Comparison of ENCODE assay signal across 11 cellular contexts in the genomic region with DNA sequence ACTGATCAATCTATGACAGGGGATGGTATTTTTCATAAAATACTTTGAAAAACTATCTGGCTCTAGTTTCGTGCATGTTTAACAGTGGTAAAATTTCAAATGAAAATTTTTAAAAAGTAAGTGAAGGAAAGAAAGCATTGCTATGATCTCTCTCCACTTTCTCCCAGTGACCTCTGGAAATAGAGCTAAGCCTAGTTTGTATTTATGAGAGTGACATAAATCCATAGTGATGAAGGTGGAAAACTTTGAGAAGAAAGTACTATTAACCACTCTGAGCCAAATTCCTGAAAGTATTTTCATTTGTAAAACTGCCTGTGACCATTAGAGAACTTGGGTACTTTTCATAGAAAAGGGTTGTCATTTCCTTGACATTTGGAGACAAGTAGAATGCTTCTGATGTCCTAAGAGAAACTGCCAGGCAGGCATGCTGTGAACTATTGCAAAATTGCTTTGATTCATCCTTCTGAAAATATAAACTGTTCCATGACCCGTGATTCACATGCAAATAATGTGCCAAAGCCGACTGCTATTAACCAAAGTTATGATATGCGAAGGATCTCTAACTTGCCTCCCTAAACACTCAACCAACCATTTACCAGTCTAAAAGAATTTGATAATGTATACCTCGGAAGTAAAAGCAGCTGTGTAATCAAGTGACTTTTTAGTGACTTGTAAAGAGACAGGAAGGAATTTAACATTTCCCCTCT.
DNase-seq lines count a peak whose midpoint lies in the region; TF ChIP-seq lines count a peak whose summit lies in the region.
"Had no signal": no experiment of that assay in that cellular context is flagged by ENCODE, and none has a peak within 500 bp of the region (broad histone marks: within the 10 kb centered on the region; RNA-seq: fewer than 3 reads in every experiment).

No MANE protein-coding gene starts in this region.

- TF ChIP-seq EP300 in sigmoid colon (IDR thresholded peaks at IDR 0.05): no peak

- H3K9me3 ChIP-seq in SK-N-MC (ENCODE audit: low read depth, low read length) (no peaks in the 10 kb centered on the region), sigmoid colon (no peaks in the 10 kb centered on the region)

- no peak for TF ChIP-seq CTCF in fibroblast of villous mesenchyme (IDR thresholded peaks at IDR 0.05; ENCODE audit: insufficient read depth, low read depth, low read length)
- no peak for TF ChIP-seq CTCF in sigmoid colon (IDR thresholded peaks at IDR 0.05)

- H3K4me3 ChIP-seq in SK-N-MC (no peak overlapping the region), fibroblast of villous mesenchyme (ENCODE audit: low read depth, low read length) (no peak overlapping the region), sigmoid colon (no peak overlapping the region)
- H3K4me3 ChIP-seq: K562 had no signal

- H3K27me3 ChIP-seq in sigmoid colon: no peaks in the 10 kb centered on the region

- WGBS in sigmoid colon, 2 donors: 68 to 69% methylated on average over 5 of the region's 5 CpGs

- TF ChIP-seq POLR2A in sigmoid colon (IDR thresholded peaks at IDR 0.05): no peak

- H3K27ac ChIP-seq in SK-N-MC (peak overlapping the region; percentile 49; the same call in 1 of the 2 replicates), sigmoid colon (peak overlapping the region in 3 of 4 donors; percentile 26 to 61 (median 32))
- H3K27ac ChIP-seq: parathyroid adenoma had no signal

- intact Hi-C loops in sigmoid colon (cut with DNase I): loop anchor here (10.0 kb wide), 1 partner anchor 153 kb away; no protein-coding TSS in a partner anchor

- no peak overlapping the region for H3K9ac ChIP-seq in SK-N-MC (ENCODE audit: insufficient read length)
- H3K9ac ChIP-seq: parathyroid adenoma had no signal

- H3K4me1 ChIP-seq in sigmoid colon: peaks cover 0 to 15% (median 11%) of the 10 kb centered on the region in 4 donors
- H3K4me1 ChIP-seq: parathyroid adenoma had no signal

- DNase-seq in GM04504 (ENCODE audit: low read depth): peak; percentile 79
- DNase-seq in SK-N-MC (ENCODE audit: low read depth, low spot score): no peak
- DNase-seq in fibroblast of villous mesenchyme (ENCODE audit: low read depth): peak; percentile 94
- no peak for DNase-seq in sigmoid colon
- no peak for DNase-seq in HK-2 (ENCODE audit: unreplicated experiment)
- DNase-seq in CD1c-positive myeloid dendritic cell (ENCODE audit: extremely low spot score): no peak
- DNase-seq in stimulated activated CD4-positive, alpha-beta T cell treated with anti-CD3 and anti-CD28 coated beads, Interleukin-4, amount 100 ng/mL, for 24 hours: no peak
- DNase-seq in NCI-H2196 (lab: John Stamatoyannopoulos, UW; ENCODE audit: unreplicated experiment): no peak
- DNase-seq: erythroblast had no signal

- H3K36me3 ChIP-seq in SK-N-MC (ENCODE audit: insufficient read depth, low read length) (no peaks in the 10 kb centered on the region; the same call in 1 of the 2 replicates), sigmoid colon (peaks cover 0 to 6% (median 0%) of the 10 kb centered on the region in 4 donors)

Comparison
In these comparisons a context has a peak if more than half of its experiments do, and no peak if none do; other contexts are left out.
1. DNase-seq: peak in GM04504 (single experiment) and fibroblast of villous mesenchyme (single experiment); none in SK-N-MC (single experiment), sigmoid colon (single experiment), HK-2 (single experiment), CD1c-positive myeloid dendritic cell (single experiment), stimulated activated CD4-positive, alpha-beta T cell treated with anti-CD3 and anti-CD28 coated beads, Interleukin-4, amount 100 ng/mL, for 24 hours (single experiment) and NCI-H2196 (single experiment).